17 cellular contexts compared by ENCODE assay signal in genomic region chr7:90841759-90842429, GRCh38.
"Had no signal": no experiment of that assay in that cellular context is flagged by ENCODE, and none has a peak within 500 bp of the region (broad histone marks: within the 10 kb centered on the region; RNA-seq: fewer than 3 reads in every experiment).

No MANE protein-coding gene starts in this region.

- ATAC-seq: activated T-cell treated with anti-CD3 and anti-CD28 coated beads, Interleukin-2, amount 50 U/mL, for 72 hours had no signal

- H3K27me3 Mint-ChIP-seq: activated CD4-positive, alpha-beta memory T cell treated with anti-CD3 and anti-CD28 coated beads, Interleukin-2, amount 10 ng/mL, durations not matched to agents 7 days and 5 days had no signal

- H3K36me3 ChIP-seq: ascending aorta, ovary, stomach had no signal

- H3K9me3 ChIP-seq: ascending aorta, ovary had no signal

- H3K4me1 Mint-ChIP-seq: activated CD4-positive, alpha-beta memory T cell treated with anti-CD3 and anti-CD28 coated beads, Interleukin-2, amount 10 ng/mL, durations not matched to agents 7 days and 5 days; neural crest cell had no signal

- H3K27ac Mint-ChIP-seq: activated CD4-positive, alpha-beta memory T cell treated with anti-CD3 and anti-CD28 coated beads, Interleukin-2, amount 10 ng/mL, durations not matched to agents 7 days and 5 days; activated T-cell treated with anti-CD3 and anti-CD28 coated beads, Interleukin-2, amount 50 U/mL, for 72 hours had no signal

- H3K27ac ChIP-seq: ascending aorta, dorsolateral prefrontal cortex, ovary, stomach had no signal

- H3K4me3 Mint-ChIP-seq: activated CD4-positive, alpha-beta memory T cell treated with anti-CD3 and anti-CD28 coated beads, Interleukin-2, amount 10 ng/mL, durations not matched to agents 7 days and 5 days; activated T-cell treated with anti-CD3 and anti-CD28 coated beads, Interleukin-2, amount 50 U/mL, for 72 hours; neural crest cell had no signal

- DNase-seq: activated CD4-positive, alpha-beta memory T cell treated with anti-CD3 and anti-CD28 coated beads, Interleukin-2, amount 10 ng/mL, durations not matched to agents 7 days and 5 days; activated CD4-positive, CD25-positive, alpha-beta regulatory T cell treated with anti-CD3 and anti-CD28 coated beads, Interleukin-2, amount 50 U/mL, for 72 hours; activated naive CD4-positive, alpha-beta T cell; activated T-cell treated with anti-CD3 and anti-CD28 coated beads, Interleukin-2, amount 50 U/mL, for 72 hours; dorsolateral prefrontal cortex; glutamatergic neuron; ovary; retina; stimulated activated CD4-positive, alpha-beta T cell treated with anti-CD3 and anti-CD28 coated beads, Interleukin-15, amount 100 ng/mL, for 24 hours; stimulated activated CD4-positive, alpha-beta T cell treated with anti-CD3 and anti-CD28 coated beads, Interleukin-4, amount 100 ng/mL, for 24 hours; stomach; T-helper 2 cell had no signal

- FAIRE-seq: bronchial epithelial cell, TTC549, urothelium cell line had no signal

- H3K27me3 ChIP-seq: ascending aorta, dorsolateral prefrontal cortex, ovary, stomach had no signal

- H3K4me3 ChIP-seq: ascending aorta, dorsolateral prefrontal cortex, ovary, stomach had no signal
